17 cellular contexts compared by ENCODE assay signal in the genomic region with DNA sequence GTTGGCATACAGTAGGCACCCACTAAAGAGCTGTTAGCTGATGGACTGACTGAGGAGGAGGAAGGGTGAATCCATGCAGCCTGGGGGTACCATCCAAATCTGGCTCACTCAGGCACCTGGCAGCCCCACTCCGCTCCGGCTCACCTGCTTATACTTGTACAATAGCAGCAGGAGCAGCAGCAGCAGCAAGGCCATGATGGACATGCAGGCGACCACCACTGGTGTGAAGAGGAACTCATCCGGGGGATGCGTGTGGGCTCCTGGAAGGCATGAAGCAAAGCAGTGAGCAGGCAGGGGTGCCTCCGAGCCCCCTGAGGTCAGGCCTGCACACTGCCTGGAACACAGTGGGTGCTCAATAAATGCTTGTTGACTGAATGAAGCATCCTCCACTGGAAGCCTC. TPM values are rescaled to one million over a fixed set of nuclear protein-coding genes. Genes with fewer than 3 reads are reported as not detected.
DNase-seq lines count a peak whose midpoint lies in the region; FAIRE-seq and TF ChIP-seq lines count a peak whose summit lies in the region.
"Had no signal": no experiment of that assay in that cellular context is flagged by ENCODE, and none has a peak within 500 bp of the region (broad histone marks: within the 10 kb centered on the region; RNA-seq: fewer than 3 reads in every experiment).

No MANE protein-coding gene starts in this region.

- peak overlapping the region; percentile 82; the same call in 1 of the 2 replicates for H3K9ac ChIP-seq in BLaER1
- peak overlapping the region; percentile 79 to 91 (median 85); a peak in 21 of 22 replicates for H3K9ac ChIP-seq in BLaER1 treated with 17β-estradiol and CSF1 and Interleukin-3, amounts not matched to agents 10 nM and 100 nM
- no peak overlapping the region for H3K9ac ChIP-seq in neuronal stem cell (ENCODE audit: low read depth, low read length, poor library complexity)

- H2BK5ac ChIP-seq in neuronal stem cell (ENCODE audit: low read length) = no peak overlapping the region

- peak overlapping the region; percentile 16 for H3K23ac ChIP-seq in neuronal stem cell (ENCODE audit: low read depth, low read length, poor library complexity)

- H2AK5ac ChIP-seq in neuronal stem cell (ENCODE audit: low read depth, low read length) = no peak overlapping the region

- FAIRE-seq in bronchial epithelial cell (lab: Jason Lieb, UNC) = peak; percentile 52

- no peak overlapping the region for H2BK12ac ChIP-seq in neuronal stem cell (ENCODE audit: low read length)

- H2AFZ ChIP-seq in neuronal stem cell (ENCODE audit: low read length) = no peak overlapping the region

- H3K27ac ChIP-seq in BLaER1 = peak overlapping the region; percentile 95
- H3K27ac ChIP-seq in BLaER1 treated with 17β-estradiol and CSF1 and Interleukin-3, amounts not matched to agents 10 nM and 100 nM = peak overlapping the region; percentile 76 to 99 (median 93)
- no peak overlapping the region for H3K27ac ChIP-seq in neuronal stem cell (replicated peaks; ENCODE audit: low read length)

- no peaks in the 10 kb centered on the region for H4K20me1 ChIP-seq in BLaER1
- H4K20me1 ChIP-seq in BLaER1 treated with 17β-estradiol and CSF1 and Interleukin-3, amounts not matched to agents 10 nM and 100 nM = peaks cover 0 to 63% (median 0%) of the 10 kb centered on the region in 11 experiments; a peak in 2 of 22 replicates

- H3K4ac ChIP-seq in neuronal stem cell (ENCODE audit: low read length) = no peak overlapping the region

- H2BK15ac ChIP-seq in neuronal stem cell (ENCODE audit: low read length) = no peak overlapping the region

- H3K18ac ChIP-seq in neuronal stem cell (ENCODE audit: low read length) = no peak overlapping the region

- no peak overlapping the region for H4K8ac ChIP-seq in neuronal stem cell (ENCODE audit: low read depth, low read length)

- H3K4me3 ChIP-seq in BLaER1 (no peak overlapping the region), bronchial epithelial cell (ENCODE audit: low read depth, low read length) (no peak overlapping the region), neuronal stem cell (ENCODE audit: low read length in 2 of 2) (no peak overlapping the region)
- peak overlapping the region in 6 of 10 experiments; percentile 0 to 69 (median 62); a peak in 3 of 20 replicates for H3K4me3 ChIP-seq in BLaER1 treated with 17β-estradiol and CSF1 and Interleukin-3, amounts not matched to agents 10 nM and 100 nM

- TF ChIP-seq CTCF in bronchial epithelial cell (IDR thresholded peaks at IDR 0.05; ENCODE audit: insufficient read depth, low read length, severe bottlenecking) = no peak

- WGBS in neuronal stem cell (ENCODE audit: extremely low coverage in 2 of 2, insufficient read length in 2 of 2, insufficient replicate concordance in 1 of 2), 2 donors = no CpG with 5 or more reads among the region's 6 CpGs

- no peaks in the 10 kb centered on the region for H3K79me1 ChIP-seq in neuronal stem cell (ENCODE audit: low read depth, low read length)

- no peak overlapping the region for H4K91ac ChIP-seq in neuronal stem cell (ENCODE audit: low read depth, low read length, poor library complexity)

- peaks cover 84% of the 10 kb centered on the region for H3K4me1 ChIP-seq in BLaER1
- peaks cover 78 to 100% (median 90%) of the 10 kb centered on the region in 10 experiments for H3K4me1 ChIP-seq in BLaER1 treated with 17β-estradiol and CSF1 and Interleukin-3, amounts not matched to agents 10 nM and 100 nM
- peaks cover 0 to 13% of the 10 kb centered on the region in 2 donors for H3K4me1 ChIP-seq in neuronal stem cell (ENCODE audit: control insufficient read depth in 2 of 2, insufficient read depth in 1 of 2, low read depth in 1 of 2, low read length in 2 of 2)

- H3K14ac ChIP-seq in neuronal stem cell (ENCODE audit: low read length) = no peak overlapping the region

- no peaks in the 10 kb centered on the region for H3K27me3 ChIP-seq in BLaER1
- no peaks in the 10 kb centered on the region for H3K27me3 ChIP-seq in BLaER1 treated with 17β-estradiol and CSF1 and Interleukin-3, amounts not matched to agents 10 nM and 100 nM
- no peaks in the 10 kb centered on the region for H3K27me3 ChIP-seq in bronchial epithelial cell (ENCODE audit: control insufficient read depth, insufficient read depth, low read length)
- H3K27me3 ChIP-seq in neuronal stem cell (ENCODE audit: control insufficient read depth in 3 of 3, insufficient read depth in 3 of 3, low read depth in 1 of 3, low read length in 3 of 3) = peaks cover 0 to 61% (median 0%) of the 10 kb centered on the region in 3 experiments

- H3K4me2 ChIP-seq in BLaER1 = peak overlapping the region; percentile 98
- peak overlapping the region; percentile 92 to 100 (median 99) for H3K4me2 ChIP-seq in BLaER1 treated with 17β-estradiol and CSF1 and Interleukin-3, amounts not matched to agents 10 nM and 100 nM
- H3K4me2 ChIP-seq in neuronal stem cell (ENCODE audit: insufficient read depth, low read length, poor library complexity, severe bottlenecking) = no peak overlapping the region

- H2BK120ac ChIP-seq in neuronal stem cell (ENCODE audit: low read depth, low read length) = no peak overlapping the region

- DNase-seq in bronchial epithelial cell (ENCODE audit: low read depth) (no peak), neuronal stem cell (ENCODE audit: low spot score) (no peak), GM03348 (ENCODE audit: low spot score) (no peak), HPDE6-E6E7 (ENCODE audit: extremely low spot score) (no peak)
- DNase-seq in stimulated activated CD8-positive, alpha-beta memory T cell treated with anti-CD3 and anti-CD28 coated beads, Interleukin-4, amount 100 ng/mL, for 48 hours = no peak
- DNase-seq: DMS79 treated with DMSO at 0.1 percent for 48 hours, Kasumi-1, NCI-H1105, NCI-H146, NCI-H446, NCI-H524 treated with DMSO at 0.1 percent for 48 hours, SHP77 had no signal

- H3K36me3 ChIP-seq in BLaER1 (peaks cover 7% of the 10 kb centered on the region; the same call in 1 of the 2 replicates), bronchial epithelial cell (ENCODE audit: control insufficient read depth, insufficient read depth, low read length) (no peaks in the 10 kb centered on the region), neuronal stem cell (replicated peaks in 1 of 2; ENCODE audit: control insufficient read depth in 2 of 2, insufficient read depth in 2 of 2, low read length in 2 of 2) (no peaks in the 10 kb centered on the region)
- H3K36me3 ChIP-seq in BLaER1 treated with 17β-estradiol and CSF1 and Interleukin-3, amounts not matched to agents 10 nM and 100 nM = peaks cover 0 to 82% (median 15%) of the 10 kb centered on the region in 11 experiments; a peak in 14 of 22 replicates

- H3K9me3 ChIP-seq in BLaER1 (peaks cover 6% of the 10 kb centered on the region), neuronal stem cell (replicated peaks in 1 of 2; ENCODE audit: control insufficient read depth in 2 of 2, insufficient read depth in 1 of 2, low read depth in 1 of 2, low read length in 2 of 2) (no peaks in the 10 kb centered on the region)
- H3K9me3 ChIP-seq in BLaER1 treated with 17β-estradiol and CSF1 and Interleukin-3, amounts not matched to agents 10 nM and 100 nM (replicated peaks in 1 of 11) = peaks cover 0 to 8% (median 6%) of the 10 kb centered on the region in 11 experiments; a peak in 18 of 22 replicates

RNA-seq across cellular contexts. Expression of a gene that starts 18.3 kb away (rescaled TPM):
- not detected in 2 replicates for total RNA-seq in bronchial epithelial cell
- not detected for polyA plus RNA-seq in neuronal stem cell (2013, experiment 1 of 2)
- polyA plus RNA-seq in neuronal stem cell (2013, experiment 2 of 2) = not detected
- total RNA-seq: A673, Calu3, SK-MEL-5 had no signal

Comparison
In these comparisons a context has a peak if more than half of its experiments do, and no peak if none do; other contexts are left out.
1. H3K4me3 ChIP-seq: peak in BLaER1 treated with 17β-estradiol and CSF1 and Interleukin-3, amounts not matched to agents 10 nM and 100 nM (6 of 10); none in BLaER1 (single experiment), bronchial epithelial cell (single experiment) and neuronal stem cell (0 of 2).